Comparison of ENCODE assay signal across 16 cellular contexts in genomic region chr7:73626814-73627213, GRCh38. TPM values are rescaled to one million over a fixed set of nuclear protein-coding genes. Genes with fewer than 3 reads are reported as not detected.
DNase-seq lines count a peak whose midpoint lies in the region; ATAC-seq and TF ChIP-seq lines count a peak whose summit lies in the region.
"Had no signal": no experiment of that assay in that cellular context is flagged by ENCODE, and none has a peak within 500 bp of the region (broad histone marks: within the 10 kb centered on the region; RNA-seq: fewer than 3 reads in every experiment).

No MANE protein-coding gene starts in this region.

- H4K20me1 ChIP-seq in mammary epithelial cell (ENCODE audit: insufficient read depth, low read length) (no peaks in the 10 kb centered on the region), OCI-LY7 (ENCODE audit: insufficient read depth, low read length) (no peaks in the 10 kb centered on the region)

- dilution Hi-C loops in mammary epithelial cell (cut with HindIII; ENCODE audit: low sequenced_read_pairs): no loop called here

- H3K27ac ChIP-seq in mammary epithelial cell (ENCODE audit: insufficient read depth, low read depth, low read length): no peak overlapping the region
- H3K27ac ChIP-seq in OCI-LY7 (ENCODE audit: low read depth, low read length, poor library complexity, severe bottlenecking): no peak overlapping the region
- H3K27ac ChIP-seq: ovary, tibial artery had no signal

- H3K36me3 ChIP-seq in mammary epithelial cell (ENCODE audit: insufficient read depth, low read length): no peaks in the 10 kb centered on the region
- H3K36me3 ChIP-seq in OCI-LY7 (ENCODE audit: insufficient read depth, low read length): no peaks in the 10 kb centered on the region
- H3K36me3 ChIP-seq: ovary, tibial artery had no signal

- no peak overlapping the region for H3K4me2 ChIP-seq in mammary epithelial cell (ENCODE audit: insufficient read depth, low read depth, low read length)
- H3K4me2 ChIP-seq in OCI-LY7 (ENCODE audit: low read length): no peak overlapping the region

- peak; percentile 20 to 44 for TF ChIP-seq CTCF in mammary epithelial cell (conservative IDR thresholded peaks at IDR 0.05 in 1 of 2, IDR thresholded peaks at IDR 0.05 in 1 of 2; ENCODE audit: extremely low read depth in 1 of 2, insufficient read depth in 1 of 2, low read depth in 1 of 2, low read length in 2 of 2)
- no peak for TF ChIP-seq CTCF in OCI-LY7 (conservative IDR thresholded peaks at IDR 0.05; ENCODE audit: low read length)

- H3K27me3 Mint-ChIP-seq in effector memory CD8-positive, alpha-beta T cell: peaks cover 60 to 78% of the 10 kb centered on the region in 2 donors
- H3K27me3 Mint-ChIP-seq in naive thymus-derived CD8-positive, alpha-beta T cell: peaks cover 8 to 67% (median 46%) of the 10 kb centered on the region in 5 donors

- no peak overlapping the region for H3K27ac Mint-ChIP-seq in effector memory CD8-positive, alpha-beta T cell
- no peak overlapping the region for H3K27ac Mint-ChIP-seq in naive thymus-derived CD8-positive, alpha-beta T cell
- H3K27ac Mint-ChIP-seq: activated CD4-positive, alpha-beta T cell treated with anti-CD3 and anti-CD28 coated beads for 36 hours; brain had no signal

- H3K79me2 ChIP-seq in mammary epithelial cell (ENCODE audit: insufficient read depth, low read length): no peaks in the 10 kb centered on the region
- H3K79me2 ChIP-seq in OCI-LY7 (ENCODE audit: insufficient read depth, low read depth, low read length): no peaks in the 10 kb centered on the region

- H3K9me3 ChIP-seq in mammary epithelial cell (replicated peaks; ENCODE audit: insufficient read depth, low read length): no peaks in the 10 kb centered on the region
- no peaks in the 10 kb centered on the region for H3K9me3 ChIP-seq in OCI-LY7 (ENCODE audit: low read length)
- H3K9me3 ChIP-seq: ovary, tibial artery had no signal

- no peak overlapping the region for H3K4me3 Mint-ChIP-seq in effector memory CD8-positive, alpha-beta T cell
- no peak overlapping the region for H3K4me3 Mint-ChIP-seq in naive thymus-derived CD8-positive, alpha-beta T cell
- H3K4me3 Mint-ChIP-seq: activated CD4-positive, alpha-beta T cell treated with anti-CD3 and anti-CD28 coated beads for 36 hours had no signal

- in situ Hi-C loops in mammary epithelial cell (cut with MboI; ENCODE audit: low sequenced_read_pairs in 2 of 2): loop anchor here in 1 of 2 donors (10.0 kb wide), 1 partner anchor 228 kb away; no protein-coding TSS in a partner anchor

- CTCF ChIA-PET in mammary epithelial cell (lab: Charles Lee; ENCODE audit: low non-redundant PET) (no interaction called here), OCI-LY7 (lab: Charles Lee; ENCODE audit: unreplicated experiment) (no interaction called here)

- H3K9me3 Mint-ChIP-seq in effector memory CD8-positive, alpha-beta T cell: no peaks in the 10 kb centered on the region
- peaks cover 0 to 2% (median 0%) of the 10 kb centered on the region in 9 donors for H3K9me3 Mint-ChIP-seq in naive thymus-derived CD8-positive, alpha-beta T cell

- BruUV-seq in mammary epithelial cell (replicated peaks; lab: Mats Ljungman, UMichigan) (no TSS peak), OCI-LY7 (replicated peaks; lab: Mats Ljungman, UMichigan) (no TSS peak)

- peaks cover 14% of the 10 kb centered on the region for H3K4me1 ChIP-seq in mammary epithelial cell (ENCODE audit: insufficient read depth, low read length)
- H3K4me1 ChIP-seq in OCI-LY7 (ENCODE audit: insufficient read depth, low read length, poor library complexity, severe bottlenecking): no peaks in the 10 kb centered on the region

- no peak overlapping the region for H3K4me3 ChIP-seq in mammary epithelial cell (replicated peaks in 1 of 3; ENCODE audit: insufficient read depth in 1 of 3, low read depth in 2 of 3, low read length in 3 of 3)
- H3K4me3 ChIP-seq in OCI-LY7 (ENCODE audit: low read depth, low read length, poor library complexity, severe bottlenecking): no peak overlapping the region
- H3K4me3 ChIP-seq: ovary, tibial artery had no signal

- peak; percentile 73 for DNase-seq in DMS 273 treated with DMSO at 0.1 percent for 48 hours (lab: John Stamatoyannopoulos, UW)
- peak; percentile 89 for DNase-seq in NCI-H2171 treated with DMSO at 0.1 percent for 48 hours (lab: John Stamatoyannopoulos, UW)
- DNase-seq in mammary epithelial cell: peak; percentile 66
- DNase-seq in myocyte (ENCODE audit: low read depth): peak; percentile 77
- DNase-seq in OCI-LY7 (ENCODE audit: low spot score): no peak
- DNase-seq in effector memory CD8-positive, alpha-beta T cell: no peak
- DNase-seq in putamen (ENCODE audit: low spot score): no peak
- DNase-seq in naive thymus-derived CD8-positive, alpha-beta T cell: no peak
- DNase-seq: activated CD4-positive, alpha-beta T cell treated with anti-CD3 and anti-CD28 coated beads for 36 hours; activated T-cell treated with anti-CD3 and anti-CD28 coated beads, Interleukin-2, amount 50 U/mL, for 48 hours; hypothalamus; NCI-H1105; ovary; tibial artery had no signal

- intact Hi-C loops in mammary epithelial cell (cut with micrococcal nuclease): loop anchor here (5.0 kb wide), 1 partner anchor 55 kb away; the partner anchor contains the start of genes BUD23 and DNAJC30
- intact Hi-C loops in OCI-LY7 (cut with micrococcal nuclease; ENCODE audit: unreplicated experiment): no loop called here

- WGBS in mammary epithelial cell (ENCODE audit: low coverage, missing lambda C conversion rate): 13% methylated on average over 1 of the region's 3 CpGs

- peaks cover 6 to 8% of the 10 kb centered on the region in 2 donors for H3K4me1 Mint-ChIP-seq in effector memory CD8-positive, alpha-beta T cell (ENCODE audit: low read depth in 2 of 2)
- H3K4me1 Mint-ChIP-seq in naive thymus-derived CD8-positive, alpha-beta T cell: peaks cover 4 to 13% (median 9%) of the 10 kb centered on the region in 4 donors

- H3K27me3 ChIP-seq in mammary epithelial cell (ENCODE audit: insufficient read depth, low read length): peaks cover 14% of the 10 kb centered on the region
- H3K27me3 ChIP-seq: ovary had no signal

- no peak for ATAC-seq in effector memory CD8-positive, alpha-beta T cell (replicated peaks)
- ATAC-seq in naive thymus-derived CD8-positive, alpha-beta T cell: no peak
- ATAC-seq: activated CD4-positive, alpha-beta T cell treated with anti-CD3 and anti-CD28 coated beads for 36 hours had no signal

- H3K9ac ChIP-seq in mammary epithelial cell (ENCODE audit: insufficient read depth, low read length): no peak overlapping the region

- POLR2A ChIA-PET in OCI-LY7 (lab: Charles Lee): no interaction called here
- POLR2A ChIA-PET in naive thymus-derived CD8-positive, alpha-beta T cell (lab: Charles Lee): no interaction called here

- no peaks in the 10 kb centered on the region for H3K9me2 ChIP-seq in OCI-LY7 (ENCODE audit: insufficient read depth, low read length)

- no peaks in the 10 kb centered on the region for H3K36me3 Mint-ChIP-seq in effector memory CD8-positive, alpha-beta T cell (ENCODE audit: insufficient read depth)
- no peaks in the 10 kb centered on the region for H3K36me3 Mint-ChIP-seq in naive thymus-derived CD8-positive, alpha-beta T cell
- H3K36me3 Mint-ChIP-seq: brain had no signal

- peak overlapping the region; percentile 20 for H2AFZ ChIP-seq in mammary epithelial cell (ENCODE audit: low read depth, low read length)
- H2AFZ ChIP-seq in OCI-LY7 (ENCODE audit: low read length): no peak overlapping the region

RNA-seq across cellular contexts. Expression of gene MLXIPL, which starts 2.5 kb away (rescaled TPM):
- total RNA-seq in mammary epithelial cell: 1 to 10 TPM in 1 of 2 donors, not detected in 1; 1.5 TPM
- polyA plus RNA-seq in mammary epithelial cell: 0.10 TPM
- polyA minus RNA-seq in mammary epithelial cell: not detected
- total RNA-seq in myocyte: 10.6 and 18.6 TPM in 2 replicates
- 0.26 TPM for polyA plus RNA-seq in myocyte (2012)
- total RNA-seq in OCI-LY7 (2014; rRNA removed; shearing (Covaris generic)): not detected in 2 replicates
- not detected in 2 replicates for total RNA-seq in OCI-LY7 (2022)
- total RNA-seq in naive thymus-derived CD8-positive, alpha-beta T cell: not detected
- polyA plus RNA-seq in naive thymus-derived CD8-positive, alpha-beta T cell: not detected
- total RNA-seq: activated CD4-positive, alpha-beta T cell treated with anti-CD3 and anti-CD28 coated beads for 36 hours; lung microvascular endothelial cell had no signal

RNA-seq across cellular contexts. Expression of gene VPS37D, which starts 40.8 kb away (rescaled TPM):
- total RNA-seq in mammary epithelial cell (1 to 10 TPM; 1.1 to 3.7 TPM), myocyte (5.7 and 6.1 TPM in 2 replicates), OCI-LY7 (2022) (5.2 and 5.3 TPM in 2 replicates)
- polyA plus RNA-seq in mammary epithelial cell: 0.61 TPM
- not detected for polyA minus RNA-seq in mammary epithelial cell
- polyA plus RNA-seq in myocyte (2012): 4.3 TPM
- total RNA-seq in OCI-LY7 (2014; rRNA removed; shearing (Covaris generic)): 2.4 and 5.3 TPM in 2 replicates
- total RNA-seq in naive thymus-derived CD8-positive, alpha-beta T cell: 1 to 10 TPM in 1 of 2 experiments, under 1 TPM in 1; 0.63 to 1.0 TPM
- polyA plus RNA-seq in naive thymus-derived CD8-positive, alpha-beta T cell: under 1 TPM in 2 of 3 donors, not detected in 1; 0.14 to 0.30 TPM

RNA-seq across cellular contexts. Expression of gene TBL2, which starts 48.4 kb away (rescaled TPM):
- 10 to 100 TPM; 30.0 to 34.5 TPM for total RNA-seq in mammary epithelial cell
- polyA plus RNA-seq in mammary epithelial cell: 36.8 TPM
- 41.8 TPM for polyA minus RNA-seq in mammary epithelial cell
- 80.7 and 82.0 TPM in 2 replicates for total RNA-seq in myocyte
- polyA plus RNA-seq in myocyte (2012): 70.3 TPM
- 36.9 and 39.8 TPM in 2 replicates for total RNA-seq in OCI-LY7 (2014; rRNA removed; shearing (Covaris generic))
- 42.8 and 47.9 TPM in 2 replicates for total RNA-seq in OCI-LY7 (2022)
- 10 to 100 TPM; 30.4 to 31.2 TPM for total RNA-seq in naive thymus-derived CD8-positive, alpha-beta T cell
- polyA plus RNA-seq in naive thymus-derived CD8-positive, alpha-beta T cell: 10 to 100 TPM; 13.4 to 19.6 (median 18.4) TPM

RNA-seq across cellular contexts. Expression of gene DNAJC30, which starts 56.4 kb away (rescaled TPM):
- total RNA-seq in mammary epithelial cell: 10 to 100 TPM in 1 of 2 donors, 1 to 10 TPM in 1; 3.0 to 11.1 TPM
- polyA plus RNA-seq in mammary epithelial cell: 5.7 TPM
- polyA minus RNA-seq in mammary epithelial cell: 5.7 TPM
- total RNA-seq in myocyte: 4.9 and 6.1 TPM in 2 replicates
- polyA plus RNA-seq in myocyte (2012): 16.8 TPM
- total RNA-seq in OCI-LY7 (2014; rRNA removed; shearing (Covaris generic)): 4.0 and 5.9 TPM in 2 replicates
- total RNA-seq in OCI-LY7 (2022): 11.8 and 13.7 TPM in 2 replicates
- 10 to 100 TPM; 22.1 to 23.7 TPM for total RNA-seq in naive thymus-derived CD8-positive, alpha-beta T cell
- 10 to 100 TPM; 10.1 to 13.3 (median 11.9) TPM for polyA plus RNA-seq in naive thymus-derived CD8-positive, alpha-beta T cell

RNA-seq across cellular contexts. Expression of gene BUD23, which starts 56.6 kb away (rescaled TPM):
- total RNA-seq in mammary epithelial cell (10 to 100 TPM; 36.0 to 57.6 TPM), myocyte (79.6 and 81.0 TPM in 2 replicates), OCI-LY7 (2022) (75.8 and 91.1 TPM in 2 replicates)
- 77.9 TPM for polyA plus RNA-seq in mammary epithelial cell
- polyA minus RNA-seq in mammary epithelial cell: 102 TPM
- polyA plus RNA-seq in myocyte (2012): 126 TPM
- 58.1 and 65.0 TPM in 2 replicates for total RNA-seq in OCI-LY7 (2014; rRNA removed; shearing (Covaris generic))
- 10 to 100 TPM; 67.2 to 69.7 TPM for total RNA-seq in naive thymus-derived CD8-positive, alpha-beta T cell
- 100 to 1,000 TPM; 123 to 139 (median 136) TPM for polyA plus RNA-seq in naive thymus-derived CD8-positive, alpha-beta T cell

Comparison
In these comparisons a context has a peak if more than half of its experiments do, and no peak if none do; other contexts are left out.
1. DNase-seq: peak in DMS 273 treated with DMSO at 0.1 percent for 48 hours (single experiment), NCI-H2171 treated with DMSO at 0.1 percent for 48 hours (single experiment), mammary epithelial cell (single experiment) and myocyte (single experiment); none in OCI-LY7 (single experiment), effector memory CD8-positive, alpha-beta T cell (0 of 3), putamen (single experiment) and naive thymus-derived CD8-positive, alpha-beta T cell (0 of 10).